In the genomic region with DNA sequence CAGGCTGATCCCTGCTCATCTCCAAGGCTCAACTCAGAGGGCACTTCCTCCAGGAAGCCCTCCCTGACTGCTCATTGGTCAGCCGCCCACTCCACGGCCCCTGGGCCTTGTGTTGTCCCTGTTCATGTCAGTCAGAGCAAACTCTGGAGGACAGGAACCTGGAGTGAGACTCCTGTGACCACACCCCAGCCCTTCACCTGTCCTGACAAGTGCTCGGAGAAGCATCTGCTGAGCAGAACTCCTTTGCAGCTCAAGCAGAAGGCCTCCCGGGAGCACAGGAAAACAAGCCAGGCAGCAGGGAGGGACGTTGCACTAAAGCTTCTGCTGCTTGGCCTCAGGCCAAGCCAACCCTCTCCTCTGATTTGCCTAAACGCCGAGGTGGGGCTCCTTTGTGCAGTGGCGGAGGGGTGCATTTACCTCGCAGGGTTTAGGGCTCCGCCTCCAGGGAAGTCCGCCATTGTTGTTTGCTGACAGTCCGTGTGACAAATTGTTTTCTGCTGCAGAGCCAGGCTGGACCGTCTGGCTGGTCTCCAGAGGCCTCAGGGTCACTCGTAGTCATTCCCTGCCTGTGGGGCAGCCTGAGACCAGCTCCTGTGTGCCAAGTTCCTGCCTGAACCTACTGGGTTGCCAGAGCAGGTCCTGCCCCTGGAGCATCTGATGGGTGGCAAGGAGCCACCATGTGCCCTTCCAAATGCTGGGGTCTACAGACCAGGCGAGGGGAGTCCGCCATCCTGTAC, we compare ENCODE assay signal across 10 cellular contexts.
DNase-seq lines count a peak whose midpoint lies in the region; ATAC-seq and TF ChIP-seq lines count a peak whose summit lies in the region.
"Had no signal": no experiment of that assay in that cellular context is flagged by ENCODE, and none has a peak within 500 bp of the region (broad histone marks: within the 10 kb centered on the region; RNA-seq: fewer than 3 reads in every experiment).

No MANE protein-coding gene starts in this region.

- 11% methylated on average over 5 of the region's 16 CpGs; no CpG with 5 or more reads in 1 of the 2 donors for WGBS in gastroesophageal sphincter (ENCODE audit: low coverage in 1 of 2), 2 donors

- no peaks in the 10 kb centered on the region for H3K9me3 ChIP-seq in gastroesophageal sphincter

- no peak for TF ChIP-seq EP300 in gastroesophageal sphincter (IDR thresholded peaks at IDR 0.05)

- ATAC-seq in HG03521 (IDR thresholded peaks at IDR 0.05; ENCODE audit: unreplicated experiment) (peak; percentile 46), GM21825 (IDR thresholded peaks at IDR 0.05; ENCODE audit: unreplicated experiment) (no peak), gastroesophageal sphincter (no peak)
- ATAC-seq: activated T-cell treated with anti-CD3 and anti-CD28 coated beads, Interleukin-2, amount 50 U/mL, for 4 hours had no signal

- no peaks in the 10 kb centered on the region for H3K4me1 ChIP-seq in gastroesophageal sphincter

- H3K36me3 ChIP-seq in gastroesophageal sphincter = no peaks in the 10 kb centered on the region

- DNase-seq in A172 (ENCODE audit: low spot score) = peak; percentile 82
- DNase-seq in NCI-H526 (lab: John Stamatoyannopoulos, UW) = peak; percentile 92 to 96
- DNase-seq in iPS-NIHi11 (ENCODE audit: low spot score) = peak; percentile 66
- no peak for DNase-seq in H4 (ENCODE audit: low spot score)
- DNase-seq in OCI-M1 (lab: John Stamatoyannopoulos, UW) = no peak
- DNase-seq: activated T-cell treated with anti-CD3 and anti-CD28 coated beads, Interleukin-2, amount 50 U/mL, for 4 hours; erythroblast had no signal

- no peak for TF ChIP-seq POLR2A in gastroesophageal sphincter (IDR thresholded peaks at IDR 0.05)

- H3K27me3 ChIP-seq in gastroesophageal sphincter = peaks cover 86% of the 10 kb centered on the region

- no peak overlapping the region for H3K4me3 ChIP-seq in gastroesophageal sphincter

- no peak for TF ChIP-seq CTCF in gastroesophageal sphincter (IDR thresholded peaks at IDR 0.05)

- no peak overlapping the region for H3K27ac ChIP-seq in gastroesophageal sphincter

Comparison
In these comparisons a context has a peak if more than half of its experiments do, and no peak if none do; other contexts are left out.
1. DNase-seq: peak in A172 (single experiment), NCI-H526 (2 of 2) and iPS-NIHi11 (single experiment); none in H4 (single experiment) and OCI-M1 (single experiment).